Comparison of ENCODE assay signal across 11 cellular contexts in genomic region chr6:36650848-36651247, GRCh38. TPM values are rescaled to one million over a fixed set of nuclear protein-coding genes. Genes with fewer than 3 reads are reported as not detected.
DNase-seq lines count a peak whose midpoint lies in the region; ATAC-seq, FAIRE-seq and TF ChIP-seq lines count a peak whose summit lies in the region.
"Had no signal": no experiment of that assay in that cellular context is flagged by ENCODE, and none has a peak within 500 bp of the region (broad histone marks: within the 10 kb centered on the region; RNA-seq: fewer than 3 reads in every experiment).

No MANE protein-coding gene starts in this region.

- CTCF ChIA-PET in GM12878 (lab: Yijun Ruan, JAX) = interaction anchor here (1.1 to 5.9 kb wide), 13 partner anchors 9 to 108 kb away, joined by 3 to 27 read pairs (median 8); partner anchors contain the start of gene CDKN1A

- WGBS in GM12878 (ENCODE audit: insufficient coverage, insufficient replicate concordance, low lambda C conversion rate, missing lambda C conversion rate) = 0% methylated on average over 2 of the region's 2 CpGs

- H3K9me3 ChIP-seq in GM12878 (replicated peaks; ENCODE audit: control insufficient read depth, insufficient read depth, low read length) = no peaks in the 10 kb centered on the region; the same call in 2 of the 3 replicates
- H3K9me3 ChIP-seq in SJCRH30 (replicated peaks) = no peaks in the 10 kb centered on the region
- H3K9me3 ChIP-seq: suprapubic skin had no signal

- POLR2A ChIA-PET in GM12878 (lab: Charles Lee) = interaction anchor here (1.0 to 11.8 kb wide), 10 partner anchors 8 to 103 kb away, joined by 3 to 104 read pairs (median 4); partner anchors contain the start of gene CDKN1A

- H3K9ac ChIP-seq in GM12878 (ENCODE audit: control insufficient read depth, insufficient read depth, low read length) = peak overlapping the region; percentile 19; the same call in 1 of the 2 replicates

- no peak for TF ChIP-seq POLR2A in GM12878 (IDR thresholded peaks at IDR 0.05; ENCODE audit: low read depth, low read length)

- H3K36me3 ChIP-seq in GM12878 (ENCODE audit: control insufficient read depth in 2 of 2, insufficient read depth in 2 of 2, low read length in 1 of 2) (no peaks in the 10 kb centered on the region), SJCRH30 (no peaks in the 10 kb centered on the region)
- H3K36me3 ChIP-seq: suprapubic skin had no signal

- in situ Hi-C loops in GM12878 (cut with MboI) = no loop called here

- FAIRE-seq in GM12878 (lab: Jason Lieb, UNC) = peak; percentile 72

- TF ChIP-seq EP300 in GM12878 (IDR thresholded peaks at IDR 0.05; ENCODE audit: borderline replicate concordance in 1 of 2, control insufficient read depth in 1 of 2, low read depth in 2 of 2, low read length in 2 of 2) = peak; percentile 59 to 90; a peak in 3 of 4 replicates

- H2AFZ ChIP-seq in GM12878 (ENCODE audit: control insufficient read depth, low read depth, low read length) = no peak overlapping the region

- H3K4me1 ChIP-seq in GM12878 (ENCODE audit: control insufficient read depth, insufficient read depth, low read length) (peaks cover 41% of the 10 kb centered on the region), SJCRH30 (peaks cover 29% of the 10 kb centered on the region)

- no peaks in the 10 kb centered on the region for H3K36me3 Mint-ChIP-seq in type B pancreatic cell

- TF ChIP-seq RAD21 in GM12878 (IDR thresholded peaks at IDR 0.05; ENCODE audit: insufficient read depth, low read depth, low read length) = peak; percentile 34

- BruUV-seq in GM12878 (replicated peaks; lab: Mats Ljungman, UMichigan) = no TSS peak

- RAD21 ChIA-PET in GM12878 (lab: Charles Lee; ENCODE audit: unreplicated experiment) = interaction anchor here (0.6 to 5.1 kb wide), 12 partner anchors 8 to 108 kb away, joined by 3 to 45 read pairs (median 7); partner anchors contain the start of gene CDKN1A

- H3K27me3 Mint-ChIP-seq in type B pancreatic cell = no peaks in the 10 kb centered on the region

- peak overlapping the region; percentile 48 for H3K4me2 ChIP-seq in GM12878 (ENCODE audit: control insufficient read depth, insufficient read depth)

- H4K20me1 ChIP-seq in GM12878 (ENCODE audit: control insufficient read depth, insufficient read depth) = no peaks in the 10 kb centered on the region

- no peak overlapping the region for H3K4me3 Mint-ChIP-seq in type B pancreatic cell

- H3K4me3 ChIP-seq in GM12878 (no peak overlapping the region), dorsolateral prefrontal cortex (no peak overlapping the region), SJCRH30 (no peak overlapping the region)
- H3K4me3 ChIP-seq: suprapubic skin had no signal

- H3K9me3 Mint-ChIP-seq in type B pancreatic cell = no peaks in the 10 kb centered on the region

- peak overlapping the region; percentile 9 for H3K27ac Mint-ChIP-seq in type B pancreatic cell

- peak; percentile 3 for DNase-seq in NCI-H1105 treated with DMSO at 0.1 percent for 48 hours (lab: John Stamatoyannopoulos, UW)
- DNase-seq in NCI-H1105 (lab: John Stamatoyannopoulos, UW) = no peak
- peak; percentile 69 for DNase-seq in GM12878 (ENCODE audit: low read depth, low spot score)
- DNase-seq in type B pancreatic cell (ENCODE audit: extremely low spot score, unreplicated experiment) = no peak
- no peak for DNase-seq in dorsolateral prefrontal cortex
- no peak for DNase-seq in SJCRH30
- DNase-seq: 8988T; stimulated activated CD4-positive, alpha-beta T cell treated with anti-CD3 and anti-CD28 coated beads, Interleukin-15, amount 100 ng/mL, for 24 hours had no signal

- TF ChIP-seq CTCF in GM12878 (IDR thresholded peaks at IDR 0.05 in 2 of 3, conservative IDR thresholded peaks at IDR 0.05 in 1 of 3; ENCODE audit: control insufficient read depth in 2 of 3, extremely low read depth in 1 of 3, insufficient read depth in 1 of 3, low read depth in 3 of 3, low read length in 3 of 3) (peak in 1 of 3 experiments; percentile 31; a peak in 1 of 6 replicates), type B pancreatic cell (conservative IDR thresholded peaks at IDR 0.05) (no peak), dorsolateral prefrontal cortex (IDR thresholded peaks at IDR 0.05 in 54 of 56, conservative IDR thresholded peaks at IDR 0.05 in 2 of 56; ENCODE audit: low read depth in 1 of 56, partially characterized antibody in 56 of 56) (peak in 1 of 56 donors; percentile 9)

- intact Hi-C loops in GM12878 (cut with micrococcal nuclease; ENCODE audit: unreplicated experiment) (loop anchor here (2.0 kb wide), 1 partner anchor 22 kb away; no protein-coding TSS in a partner anchor), dorsolateral prefrontal cortex (cut with DNase I) (no loop called here)

- H3K27me3 ChIP-seq in GM12878 (replicated peaks in 1 of 2; ENCODE audit: control insufficient read depth in 2 of 2, insufficient read depth in 2 of 2, low read length in 1 of 2) = no peaks in the 10 kb centered on the region
- H3K27me3 ChIP-seq in dorsolateral prefrontal cortex = no peaks in the 10 kb centered on the region
- H3K27me3 ChIP-seq in SJCRH30 = no peaks in the 10 kb centered on the region
- H3K27me3 ChIP-seq: suprapubic skin had no signal

- no peaks in the 10 kb centered on the region for H3K79me2 ChIP-seq in GM12878 (ENCODE audit: control insufficient read depth, insufficient read depth, low read length)

- H3K4me1 Mint-ChIP-seq in type B pancreatic cell (ENCODE audit: unreplicated experiment) = peaks cover 30% of the 10 kb centered on the region

- SMC1A ChIA-PET in GM12878 (lab: Charles Lee; ENCODE audit: uncharacterized antibody, unreplicated experiment) = interaction anchor here (0.6 to 16.7 kb wide), 11 partner anchors 8 to 110 kb away, joined by 3 to 240 read pairs (median 4); partner anchors contain the start of gene CDKN1A

- peak overlapping the region; percentile 52 for H3K27ac ChIP-seq in GM12878 (ENCODE audit: control insufficient read depth, insufficient read depth)
- H3K27ac ChIP-seq in dorsolateral prefrontal cortex = peak overlapping the region in 1 of 59 donors; percentile 16
- no peak overlapping the region for H3K27ac ChIP-seq in SJCRH30
- H3K27ac ChIP-seq: suprapubic skin had no signal

- ATAC-seq in HG03432 (IDR thresholded peaks at IDR 0.05; ENCODE audit: unreplicated experiment) = peak; percentile 71
- ATAC-seq in GM12878 = peak; percentile 95
- ATAC-seq in HG02588 (IDR thresholded peaks at IDR 0.05; ENCODE audit: unreplicated experiment) = no peak

RNA-seq across cellular contexts. Expression of gene CDKN1A, which starts 27.7 kb away (rescaled TPM):
- 98.4 and 111 TPM in 2 replicates for total RNA-seq in GM12878 (2013; cell fraction: nucleolus; rRNA removed)
- total RNA-seq in GM12878 (2014; rRNA removed) = 186 and 198 TPM in 2 replicates
- 139 and 144 TPM in 2 replicates for total RNA-seq in GM12878 (2014; rRNA removed; fragmentation: Illumina TruSeq; extraction: Trizol)
- 315 and 321 TPM in 2 replicates for total RNA-seq in GM12878 (2021)
- polyA plus RNA-seq in GM12878 (2011; ENCODE audit: low read depth) = 50.2 TPM
- polyA plus RNA-seq in GM12878 (2011; rRNA removed) = 103 and 200 TPM in 2 replicates
- polyA plus RNA-seq in GM12878 (2011; cell fraction: cytosol; rRNA removed) = 275 and 303 TPM in 2 replicates
- 252 and 284 TPM in 2 replicates for polyA plus RNA-seq in GM12878 (2011; cell fraction: nucleus; rRNA removed)
- polyA plus RNA-seq in GM12878 (2012) = 129 and 156 TPM in 2 replicates
- polyA plus RNA-seq in GM12878 (2014; fragmentation: Illumina TruSeq; extraction: Trizol) = 154 and 232 TPM in 2 replicates
- polyA plus RNA-seq in GM12878 (2014; fragmentation: Nextera tagmentation; extraction: Ambion mirVana) = 10 to 100 TPM; 25.2 to 48.4 TPM
- 330 and 358 TPM in 2 replicates for polyA plus RNA-seq in GM12878 (2014; rRNA removed)
- polyA plus RNA-seq in GM12878 (2016; fragmentation: Nextera tagmentation; extraction: Ambion mirVana) = 100 to 1,000 TPM; 604 to 637 TPM
- 81.2 and 140 TPM in 2 replicates for polyA minus RNA-seq in GM12878 (2011; rRNA and poly(A)+ RNA removed)
- polyA minus RNA-seq in GM12878 (2011; cell fraction: cytosol; rRNA and poly(A)+ RNA removed) = 55.9 and 57.9 TPM in 2 replicates
- 58.8 and 96.6 TPM in 2 replicates for polyA minus RNA-seq in GM12878 (2011; cell fraction: nucleus; rRNA and poly(A)+ RNA removed)
- 76.3 and 185 TPM in 2 replicates for total RNA-seq in type B pancreatic cell (ENCODE audit: low replicate concordance)
- total RNA-seq in dorsolateral prefrontal cortex = 100 to 1,000 TPM in 9 of 120 experiments, 10 to 100 TPM in 110, 1 to 10 TPM in 1; 8.3 to 193 (median 29.3) TPM
- total RNA-seq in SJCRH30 (2014; rRNA removed; shearing (Covaris generic)) = 56.1 and 57.8 TPM in 2 replicates

RNA-seq across cellular contexts. Expression of gene RAB44, which starts 46.8 kb away (rescaled TPM):
- total RNA-seq in GM12878 (2013; cell fraction: nucleolus; rRNA removed) = 0.23 TPM in 1 of 2 replicates, not detected in the other
- total RNA-seq in GM12878 (2014; rRNA removed) = 0.06 TPM in 1 of 2 replicates, not detected in the other
- not detected in 2 replicates for total RNA-seq in GM12878 (2014; rRNA removed; fragmentation: Illumina TruSeq; extraction: Trizol)
- 0.05 TPM in 1 of 2 replicates, not detected in the other for total RNA-seq in GM12878 (2021)
- polyA plus RNA-seq in GM12878 (2011; ENCODE audit: low read depth) = not detected
- 0.05 TPM in 1 of 2 replicates, not detected in the other for polyA plus RNA-seq in GM12878 (2011; rRNA removed)
- polyA plus RNA-seq in GM12878 (2011; cell fraction: cytosol; rRNA removed) = 0.05 and 0.06 TPM in 2 replicates
- 0.24 and 0.26 TPM in 2 replicates for polyA plus RNA-seq in GM12878 (2011; cell fraction: nucleus; rRNA removed)
- 0.03 and 0.05 TPM in 2 replicates for polyA plus RNA-seq in GM12878 (2012)
- 0.01 TPM in 1 of 2 replicates, not detected in the other for polyA plus RNA-seq in GM12878 (2014; fragmentation: Illumina TruSeq; extraction: Trizol)
- polyA plus RNA-seq in GM12878 (2014; fragmentation: Nextera tagmentation; extraction: Ambion mirVana) = under 1 TPM in 1 of 2 experiments, not detected in 1; 0.02 TPM
- polyA plus RNA-seq in GM12878 (2014; rRNA removed) = 0.01 and 0.05 TPM in 2 replicates
- polyA plus RNA-seq in GM12878 (2016; fragmentation: Nextera tagmentation; extraction: Ambion mirVana) = under 1 TPM; 0.05 to 0.08 TPM
- polyA minus RNA-seq in GM12878 (2011; rRNA and poly(A)+ RNA removed) = 0.05 TPM in 1 of 2 replicates, not detected in the other
- polyA minus RNA-seq in GM12878 (2011; cell fraction: cytosol; rRNA and poly(A)+ RNA removed) = not detected in 2 replicates
- not detected in 2 replicates for polyA minus RNA-seq in GM12878 (2011; cell fraction: nucleus; rRNA and poly(A)+ RNA removed)
- 0.07 TPM in 1 of 2 replicates, not detected in the other for total RNA-seq in type B pancreatic cell (ENCODE audit: low replicate concordance)
- under 1 TPM in 6 of 120 experiments, not detected in 114; 0.10 to 0.37 (median 0.15) TPM for total RNA-seq in dorsolateral prefrontal cortex
- not detected in 2 replicates for total RNA-seq in SJCRH30 (2014; rRNA removed; shearing (Covaris generic))

RNA-seq across cellular contexts. Expression of gene SRSF3, which starts 56.7 kb away (rescaled TPM):
- 206 and 241 TPM in 2 replicates for total RNA-seq in GM12878 (2013; cell fraction: nucleolus; rRNA removed)
- 195 and 229 TPM in 2 replicates for total RNA-seq in GM12878 (2014; rRNA removed)
- total RNA-seq in GM12878 (2014; rRNA removed; fragmentation: Illumina TruSeq; extraction: Trizol) = 240 and 256 TPM in 2 replicates
- total RNA-seq in GM12878 (2021) = 456 and 467 TPM in 2 replicates
- polyA plus RNA-seq in GM12878 (2011; ENCODE audit: low read depth) = 111 TPM
- 499 and 606 TPM in 2 replicates for polyA plus RNA-seq in GM12878 (2011; rRNA removed)
- 365 and 371 TPM in 2 replicates for polyA plus RNA-seq in GM12878 (2011; cell fraction: cytosol; rRNA removed)
- 363 and 479 TPM in 2 replicates for polyA plus RNA-seq in GM12878 (2011; cell fraction: nucleus; rRNA removed)
- polyA plus RNA-seq in GM12878 (2012) = 225 and 308 TPM in 2 replicates
- 314 and 338 TPM in 2 replicates for polyA plus RNA-seq in GM12878 (2014; fragmentation: Illumina TruSeq; extraction: Trizol)
- polyA plus RNA-seq in GM12878 (2014; fragmentation: Nextera tagmentation; extraction: Ambion mirVana) = 1,000 to 10,000 TPM in 1 of 2 experiments, 100 to 1,000 TPM in 1; 971 to 1,377 TPM
- 482 and 486 TPM in 2 replicates for polyA plus RNA-seq in GM12878 (2014; rRNA removed)
- polyA plus RNA-seq in GM12878 (2016; fragmentation: Nextera tagmentation; extraction: Ambion mirVana) = 100 to 1,000 TPM; 569 to 577 TPM
- polyA minus RNA-seq in GM12878 (2011; rRNA and poly(A)+ RNA removed) = 211 and 244 TPM in 2 replicates
- 69.4 and 86.1 TPM in 2 replicates for polyA minus RNA-seq in GM12878 (2011; cell fraction: cytosol; rRNA and poly(A)+ RNA removed)
- 133 and 210 TPM in 2 replicates for polyA minus RNA-seq in GM12878 (2011; cell fraction: nucleus; rRNA and poly(A)+ RNA removed)
- 361 and 455 TPM in 2 replicates for total RNA-seq in type B pancreatic cell (ENCODE audit: low replicate concordance)
- 100 to 1,000 TPM; 108 to 194 (median 145) TPM for total RNA-seq in dorsolateral prefrontal cortex
- total RNA-seq in SJCRH30 (2014; rRNA removed; shearing (Covaris generic)) = 395 and 493 TPM in 2 replicates

Comparison
In these comparisons a context has a peak if more than half of its experiments do, and no peak if none do; other contexts are left out.
1. DNase-seq: peak in NCI-H1105 treated with DMSO at 0.1 percent for 48 hours (single experiment) and GM12878 (single experiment); none in NCI-H1105 (single experiment), type B pancreatic cell (single experiment), dorsolateral prefrontal cortex (0 of 10) and SJCRH30 (0 of 2).